19 cellular contexts compared by ENCODE assay signal in the genomic region with DNA sequence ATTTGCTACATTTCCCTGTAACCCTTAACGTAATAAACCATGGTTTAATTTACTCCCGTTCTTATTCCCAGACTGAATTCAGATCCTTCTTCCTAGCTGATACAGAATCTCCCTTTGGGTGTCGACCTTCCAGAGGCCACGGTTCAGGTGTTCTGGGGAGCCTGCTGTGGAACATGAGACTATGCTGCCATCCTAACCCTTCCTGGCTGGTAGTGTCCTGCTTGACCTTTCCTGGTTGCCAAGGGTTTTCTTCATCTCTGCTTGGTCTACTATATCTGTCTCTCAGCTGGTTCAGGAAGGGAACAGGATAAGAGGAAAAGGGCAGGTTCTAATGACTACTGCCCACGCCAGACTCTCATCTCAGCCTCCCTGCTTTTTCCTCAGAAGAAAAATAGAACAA. TPM values are rescaled to one million over a fixed set of nuclear protein-coding genes. Genes with fewer than 3 reads are reported as not detected.
DNase-seq lines count a peak whose midpoint lies in the region; ATAC-seq and TF ChIP-seq lines count a peak whose summit lies in the region.
"Had no signal": no experiment of that assay in that cellular context is flagged by ENCODE, and none has a peak within 500 bp of the region (broad histone marks: within the 10 kb centered on the region; RNA-seq: fewer than 3 reads in every experiment).

No MANE protein-coding gene starts in this region.

- H3K27me3 Mint-ChIP-seq in activated naive CD4-positive, alpha-beta T cell treated with anti-CD3 and anti-CD28 coated beads for 36 hours (ENCODE audit: low read depth) = no peaks in the 10 kb centered on the region
- H3K27me3 Mint-ChIP-seq in activated CD4-positive, alpha-beta memory T cell treated with anti-CD3 and anti-CD28 coated beads, Interleukin-2, amount 10 ng/mL, durations not matched to agents 7 days and 5 days = no peaks in the 10 kb centered on the region
- H3K27me3 Mint-ChIP-seq in dendritic cell treated with granulocyte-macrophage colony-stimulating factor and Interleukin-4, amounts not matched to agents 40 ng/mL and 50 ng/mL, for 4 days = no peaks in the 10 kb centered on the region
- H3K27me3 Mint-ChIP-seq: memory B cell had no signal

- DNase-seq in activated naive CD4-positive, alpha-beta T cell treated with anti-CD3 and anti-CD28 coated beads for 36 hours = no peak
- DNase-seq in activated naive CD4-positive, alpha-beta T cell treated with Interleukin-2 at 50 U/mL for 16 hours = no peak
- DNase-seq in activated CD4-positive, alpha-beta memory T cell treated with anti-CD3 and anti-CD28 coated beads, Interleukin-2, amount 10 ng/mL, durations not matched to agents 7 days and 5 days = no peak
- no peak for DNase-seq in trophoblast cell
- DNase-seq in smooth muscle cell (lab: John Stamatoyannopoulos, UW; ENCODE audit: unreplicated experiment) = no peak
- DNase-seq in NK-92 treated with Interleukin-12 subunit alpha and Interleukin-12 subunit beta, amount 100 ng/mL, for 24 hours (lab: John Stamatoyannopoulos, UW) = no peak
- DNase-seq: activated T-cell treated with anti-CD3 and anti-CD28 coated beads, Interleukin-2, amount 50 U/mL, for 48 hours; anterior cingulate cortex; central memory CD4-positive, alpha-beta T cell; esophagus squamous epithelium; NCI-H146; stimulated activated CD4-positive, alpha-beta T cell treated with anti-CD3 and anti-CD28 coated beads, Interleukin-1b, Interleukin-23, amount 100 ng/mL, for 48 hours; stimulated activated naive CD4-positive, alpha-beta T cell treated with Interleukin-2 at 50 U/mL for 16 hours had no signal

- H3K4me1 Mint-ChIP-seq in activated naive CD4-positive, alpha-beta T cell treated with anti-CD3 and anti-CD28 coated beads for 36 hours (ENCODE audit: low read depth) = peaks cover 39% of the 10 kb centered on the region
- H3K4me1 Mint-ChIP-seq in activated CD4-positive, alpha-beta memory T cell treated with anti-CD3 and anti-CD28 coated beads, Interleukin-2, amount 10 ng/mL, durations not matched to agents 7 days and 5 days = peaks cover 46% of the 10 kb centered on the region
- H3K4me1 Mint-ChIP-seq in dendritic cell treated with granulocyte-macrophage colony-stimulating factor and Interleukin-4, amounts not matched to agents 40 ng/mL and 50 ng/mL, for 4 days (ENCODE audit: low read depth) = peaks cover 43% of the 10 kb centered on the region
- H3K4me1 Mint-ChIP-seq: memory B cell had no signal

- peaks cover 87% of the 10 kb centered on the region for H3K36me3 Mint-ChIP-seq in activated naive CD4-positive, alpha-beta T cell treated with anti-CD3 and anti-CD28 coated beads for 36 hours (ENCODE audit: low read depth)
- H3K36me3 Mint-ChIP-seq in activated CD4-positive, alpha-beta memory T cell treated with anti-CD3 and anti-CD28 coated beads, Interleukin-2, amount 10 ng/mL, durations not matched to agents 7 days and 5 days (ENCODE audit: low read depth) = peaks cover 93% of the 10 kb centered on the region
- H3K36me3 Mint-ChIP-seq in dendritic cell treated with granulocyte-macrophage colony-stimulating factor and Interleukin-4, amounts not matched to agents 40 ng/mL and 50 ng/mL, for 4 days (ENCODE audit: low read depth) = peaks cover 100% of the 10 kb centered on the region

- no peak overlapping the region for H2BK120ac ChIP-seq in trophoblast cell (ENCODE audit: insufficient read depth, low read length, poor library complexity)

- peak overlapping the region; percentile 67 for H3K27ac Mint-ChIP-seq in activated naive CD4-positive, alpha-beta T cell treated with anti-CD3 and anti-CD28 coated beads for 36 hours
- H3K27ac Mint-ChIP-seq in activated CD4-positive, alpha-beta memory T cell treated with anti-CD3 and anti-CD28 coated beads, Interleukin-2, amount 10 ng/mL, durations not matched to agents 7 days and 5 days = peak overlapping the region; percentile 23
- peak overlapping the region; percentile 73 for H3K27ac Mint-ChIP-seq in dendritic cell treated with granulocyte-macrophage colony-stimulating factor and Interleukin-4, amounts not matched to agents 40 ng/mL and 50 ng/mL, for 4 days

- no peaks in the 10 kb centered on the region for H3K79me2 ChIP-seq in trophoblast cell (ENCODE audit: control insufficient read depth, insufficient read depth, low read length, poor library complexity)
- H3K79me2 ChIP-seq in smooth muscle cell (ENCODE audit: low read depth) = no peaks in the 10 kb centered on the region

- no peak for ATAC-seq in GM21619 (IDR thresholded peaks at IDR 0.05; ENCODE audit: unreplicated experiment)
- ATAC-seq: gastroesophageal sphincter, K562 had no signal

- H4K8ac ChIP-seq in trophoblast cell (ENCODE audit: low read depth, low read length) = no peak overlapping the region

- peak overlapping the region; percentile 93 for H2BK12ac ChIP-seq in trophoblast cell (ENCODE audit: low read length)

- H2AFZ ChIP-seq in trophoblast cell (ENCODE audit: insufficient read depth, low read length, poor library complexity) (no peak overlapping the region), smooth muscle cell (ENCODE audit: low read depth) (no peak overlapping the region)

- H3K9me3 ChIP-seq in trophoblast cell (ENCODE audit: insufficient read depth, low read depth, low read length) (no peaks in the 10 kb centered on the region), smooth muscle cell (replicated peaks; ENCODE audit: low read depth) (no peaks in the 10 kb centered on the region)
- H3K9me3 ChIP-seq: esophagus squamous epithelium, gastroesophageal sphincter, tibial nerve had no signal

- H2BK5ac ChIP-seq in trophoblast cell (ENCODE audit: low read depth, low read length, poor library complexity) = no peak overlapping the region

- intact Hi-C loops in activated naive CD4-positive, alpha-beta T cell treated with anti-CD3 and anti-CD28 coated beads for 36 hours (cut with micrococcal nuclease) = loop anchor here (2.0 kb wide), 1 partner anchor 17 kb away; no protein-coding TSS in a partner anchor
- intact Hi-C loops in dendritic cell treated with granulocyte-macrophage colony-stimulating factor and Interleukin-4, amounts not matched to agents 40 ng/mL and 50 ng/mL, for 4 days (cut with micrococcal nuclease) = loop anchor here (10.0 kb wide), 1 partner anchor 53 kb away; no protein-coding TSS in a partner anchor

- no peak overlapping the region for H4K12ac ChIP-seq in trophoblast cell (ENCODE audit: low read depth, low read length)

- H3K36me3 ChIP-seq in trophoblast cell (ENCODE audit: control insufficient read depth in 1 of 2, insufficient read depth in 2 of 2, low read length in 2 of 2) (peaks cover 7 to 17% of the 10 kb centered on the region in 2 experiments), smooth muscle cell (ENCODE audit: low read depth) (peaks cover 39% of the 10 kb centered on the region)

- H2AK5ac ChIP-seq in trophoblast cell (ENCODE audit: low read length) = no peak overlapping the region

- H3K4me2 ChIP-seq in trophoblast cell (ENCODE audit: low read length) (no peak overlapping the region), smooth muscle cell (no peak overlapping the region)

- H3K4ac ChIP-seq in trophoblast cell (ENCODE audit: low read depth, low read length) = no peak overlapping the region

- no peak overlapping the region for H3K4me3 Mint-ChIP-seq in activated naive CD4-positive, alpha-beta T cell treated with anti-CD3 and anti-CD28 coated beads for 36 hours
- H3K4me3 Mint-ChIP-seq in activated CD4-positive, alpha-beta memory T cell treated with anti-CD3 and anti-CD28 coated beads, Interleukin-2, amount 10 ng/mL, durations not matched to agents 7 days and 5 days = no peak overlapping the region
- no peak overlapping the region for H3K4me3 Mint-ChIP-seq in dendritic cell treated with granulocyte-macrophage colony-stimulating factor and Interleukin-4, amounts not matched to agents 40 ng/mL and 50 ng/mL, for 4 days
- H3K4me3 Mint-ChIP-seq: memory B cell had no signal

- peaks cover 10% of the 10 kb centered on the region for H3K79me1 ChIP-seq in trophoblast cell (ENCODE audit: low read length)

- H3K14ac ChIP-seq in trophoblast cell (ENCODE audit: low read length) = no peak overlapping the region

- H3K4me3 ChIP-seq in trophoblast cell (ENCODE audit: low read depth, low read length) = no peak overlapping the region
- no peak overlapping the region for H3K4me3 ChIP-seq in smooth muscle cell
- H3K4me3 ChIP-seq: esophagus squamous epithelium, gastroesophageal sphincter, K562, tibial nerve had no signal

- POLR2A ChIA-PET in activated CD4-positive, alpha-beta memory T cell treated with anti-CD3 and anti-CD28 coated beads, Interleukin-2, amount 10 ng/mL, durations not matched to agents 7 days and 5 days (lab: Charles Lee) = interaction anchor here (1.2 to 4.1 kb wide), 3 partner anchors 9 to 52 kb away, joined by 3 to 14 read pairs (median 9); no protein-coding TSS in a partner anchor

- no peak for TF ChIP-seq CTCF in smooth muscle cell (IDR thresholded peaks at IDR 0.05; ENCODE audit: borderline replicate concordance, insufficient read depth, poor library complexity, severe bottlenecking)

- H3K9me3 Mint-ChIP-seq in activated naive CD4-positive, alpha-beta T cell treated with anti-CD3 and anti-CD28 coated beads for 36 hours = no peaks in the 10 kb centered on the region
- H3K9me3 Mint-ChIP-seq in activated CD4-positive, alpha-beta memory T cell treated with anti-CD3 and anti-CD28 coated beads, Interleukin-2, amount 10 ng/mL, durations not matched to agents 7 days and 5 days = no peaks in the 10 kb centered on the region
- no peaks in the 10 kb centered on the region for H3K9me3 Mint-ChIP-seq in dendritic cell treated with granulocyte-macrophage colony-stimulating factor and Interleukin-4, amounts not matched to agents 40 ng/mL and 50 ng/mL, for 4 days
- H3K9me3 Mint-ChIP-seq: memory B cell had no signal

- H3F3A ChIP-seq in smooth muscle cell (ENCODE audit: low read depth) = peaks cover 6% of the 10 kb centered on the region

- H4K20me1 ChIP-seq in smooth muscle cell (ENCODE audit: low read depth) = no peaks in the 10 kb centered on the region

- no peak overlapping the region for H4K91ac ChIP-seq in trophoblast cell (ENCODE audit: low read depth, low read length)

- WGBS in trophoblast cell (ENCODE audit: extremely low coverage, insufficient coverage, insufficient read length) = no CpG with 5 or more reads among the region's 5 CpGs
- WGBS in smooth muscle cell (ENCODE audit: low lambda C conversion rate) = 95% methylated on average over 5 of the region's 5 CpGs

- H3K23ac ChIP-seq in trophoblast cell (ENCODE audit: low read length) = no peak overlapping the region

- peak overlapping the region; percentile 9 for H3K18ac ChIP-seq in trophoblast cell (ENCODE audit: low read length)

- H3K4me1 ChIP-seq in trophoblast cell (ENCODE audit: control insufficient read depth in 1 of 2, insufficient read depth in 2 of 2, low read length in 2 of 2) = peaks cover 9 to 25% of the 10 kb centered on the region in 2 experiments
- H3K4me1 ChIP-seq in smooth muscle cell (ENCODE audit: low read depth) = no peaks in the 10 kb centered on the region

- H3K27me3 ChIP-seq in trophoblast cell (ENCODE audit: insufficient read depth, low read length) (no peaks in the 10 kb centered on the region), smooth muscle cell (ENCODE audit: low read depth) (no peaks in the 10 kb centered on the region)
- H3K27me3 ChIP-seq: esophagus squamous epithelium, gastroesophageal sphincter, tibial nerve had no signal

- H3K27ac ChIP-seq in trophoblast cell (ENCODE audit: low read depth, low read length) (no peak overlapping the region), smooth muscle cell (ENCODE audit: low read depth) (no peak overlapping the region)
- H3K27ac ChIP-seq: esophagus squamous epithelium, gastroesophageal sphincter, tibial nerve had no signal

- H3K9ac ChIP-seq in trophoblast cell (ENCODE audit: low read length) (no peak overlapping the region), smooth muscle cell (ENCODE audit: low read depth) (no peak overlapping the region)

- CTCF ChIA-PET in activated naive CD4-positive, alpha-beta T cell treated with anti-CD3 and anti-CD28 coated beads for 36 hours (lab: Charles Lee) = no interaction called here
- CTCF ChIA-PET in activated CD4-positive, alpha-beta memory T cell treated with anti-CD3 and anti-CD28 coated beads, Interleukin-2, amount 10 ng/mL, durations not matched to agents 7 days and 5 days (lab: Charles Lee) = no interaction called here

RNA-seq across cellular contexts. Expression of gene STAT1, which starts 36.5 kb away (rescaled TPM):
- 100 to 1,000 TPM; 376 to 402 TPM for total RNA-seq in activated naive CD4-positive, alpha-beta T cell treated with anti-CD3 and anti-CD28 coated beads for 36 hours
- 100 to 1,000 TPM; 540 to 547 TPM for total RNA-seq in activated CD4-positive, alpha-beta memory T cell treated with anti-CD3 and anti-CD28 coated beads, Interleukin-2, amount 10 ng/mL, durations not matched to agents 7 days and 5 days
- polyA plus RNA-seq in trophoblast cell (2013) = 29.8 and 30.6 TPM in 2 replicates
- total RNA-seq in smooth muscle cell = 66.5 and 74.6 TPM in 2 replicates
- 30.5 and 33.7 TPM in 2 replicates for polyA plus RNA-seq in smooth muscle cell

Comparison
In these comparisons a context has a peak if more than half of its experiments do, and no peak if none do; other contexts are left out.
1. H3K27ac Mint-ChIP-seq: peak in every context shown above with its lines; median percentile 73 in dendritic cell treated with granulocyte-macrophage colony-stimulating factor and Interleukin-4, amounts not matched to agents 40 ng/mL and 50 ng/mL, for 4 days; 67 in activated naive CD4-positive, alpha-beta T cell treated with anti-CD3 and anti-CD28 coated beads for 36 hours; 23 in activated CD4-positive, alpha-beta memory T cell treated with anti-CD3 and anti-CD28 coated beads, Interleukin-2, amount 10 ng/mL, durations not matched to agents 7 days and 5 days.